22 cellular contexts compared by ENCODE assay signal in genomic region chr10:35501923-35502322, GRCh38.
DNase-seq lines count a peak whose midpoint lies in the region; ATAC-seq and TF ChIP-seq lines count a peak whose summit lies in the region.
"Had no signal": no experiment of that assay in that cellular context is flagged by ENCODE, and none has a peak within 500 bp of the region (broad histone marks: within the 10 kb centered on the region; RNA-seq: fewer than 3 reads in every experiment).

No MANE protein-coding gene starts in this region.

- no peaks in the 10 kb centered on the region; the same call in 1 of the 2 replicates for H3K79me2 ChIP-seq in H9 (ENCODE audit: insufficient read depth, low read length)

- WGBS in H9 (ENCODE audit: extremely low coverage, insufficient read length, low lambda C conversion rate), result no CpG with 5 or more reads among the region's 2 CpGs

- H3K56ac ChIP-seq in H9 (ENCODE audit: insufficient read length, low read depth, low read length), result no peak overlapping the region

- no peak overlapping the region for H3K4me3 Mint-ChIP-seq in H9
- H3K4me3 Mint-ChIP-seq: activated naive CD8-positive, alpha-beta T cell treated with anti-CD3 and anti-CD28 coated beads, Interleukin-2, amount 50 U/mL, for 24 hours had no signal

- no peaks in the 10 kb centered on the region for H3K36me3 ChIP-seq in WERI-Rb-1
- H3K36me3 ChIP-seq: gastrocnemius medialis, transverse colon had no signal

- no peak overlapping the region for H2BK20ac ChIP-seq in H9 (ENCODE audit: low read depth, low read length, poor library complexity, severe bottlenecking)

- H3K9me3 ChIP-seq in H9 (ENCODE audit: control insufficient read depth, low read depth, low read length) (no peaks in the 10 kb centered on the region), WERI-Rb-1 (ENCODE audit: severe bottlenecking) (no peaks in the 10 kb centered on the region)
- H3K9me3 ChIP-seq: gastrocnemius medialis, lower lobe of right lung, stomach, transverse colon had no signal

- no peak overlapping the region for H3K14ac ChIP-seq in H9 (ENCODE audit: insufficient read depth, low read length)

- H3K27me3 Mint-ChIP-seq in H9 (ENCODE audit: low read depth), result no peaks in the 10 kb centered on the region
- H3K27me3 Mint-ChIP-seq: activated naive CD8-positive, alpha-beta T cell treated with anti-CD3 and anti-CD28 coated beads, Interleukin-2, amount 50 U/mL, for 24 hours had no signal

- no peak overlapping the region for H3K4ac ChIP-seq in H9 (ENCODE audit: low read depth, low read length)

- H2BK15ac ChIP-seq in H9 (ENCODE audit: low read depth, low read length), result no peak overlapping the region

- H3K23me2 ChIP-seq in H9 (ENCODE audit: insufficient read length, low read depth, low read length, poor library complexity, severe bottlenecking), result no peaks in the 10 kb centered on the region

- 0 out of 7 replicates have a peak, but pooled peaks cover 0 to 2% (median 0%) of the 10 kb centered on the region in 3 experiments for H3K36me3 Mint-ChIP-seq in H9 (ENCODE audit: insufficient read depth in 1 of 3, low read depth in 3 of 3)
- H3K36me3 Mint-ChIP-seq in activated naive CD4-positive, alpha-beta T cell treated with anti-CD3 and anti-CD28 coated beads, Interleukin-2, amount 50 U/mL, for 72 hours, result peaks cover 0 to 4% of the 10 kb centered on the region in 2 donors

- H4K8ac ChIP-seq in H9 (replicated peaks; ENCODE audit: insufficient read length, low read depth, low read length), result no peak overlapping the region

- no peak overlapping the region for H2BK12ac ChIP-seq in H9 (ENCODE audit: insufficient read length, low read depth, low read length)

- no peak overlapping the region for H2BK120ac ChIP-seq in H9 (ENCODE audit: low read depth, low read length, poor library complexity, severe bottlenecking)

- no peak overlapping the region for H3T11ph ChIP-seq in H9 (ENCODE audit: low read length)

- no peak overlapping the region for H3K23ac ChIP-seq in H9 (ENCODE audit: insufficient read length, low read depth, low read length)

- peaks cover 8% of the 10 kb centered on the region; the same call in 1 of the 2 replicates for H3K4me1 ChIP-seq in H9 (ENCODE audit: insufficient read depth, low read length)

- TF ChIP-seq CTCF in C4-2B (conservative IDR thresholded peaks at IDR 0.05), result peak; percentile 24
- peak; percentile 53 for TF ChIP-seq CTCF in H9 (conservative IDR thresholded peaks at IDR 0.05)
- peak; percentile 24; the same call in 1 of the 2 replicates for TF ChIP-seq CTCF in WERI-Rb-1 (IDR thresholded peaks at IDR 0.05; ENCODE audit: low read depth, low read length)
- peak; percentile 8 for TF ChIP-seq CTCF in fibroblast of pulmonary artery (IDR thresholded peaks at IDR 0.05; ENCODE audit: low read length, missing control alignments)

- no peak overlapping the region for H4K5ac ChIP-seq in H9 (ENCODE audit: insufficient read length, low read depth, low read length)

- H3K27ac ChIP-seq in C4-2B (no peak overlapping the region), H9 (ENCODE audit: insufficient read length, low read depth, low read length) (no peak overlapping the region), WERI-Rb-1 (no peak overlapping the region)
- H3K27ac ChIP-seq: gastrocnemius medialis, lower lobe of right lung, stomach, transverse colon had no signal

- H2AK5ac ChIP-seq in H9 (ENCODE audit: insufficient read length, low read length), result no peak overlapping the region

- no peak overlapping the region for H3K27ac Mint-ChIP-seq in H9
- peak overlapping the region in 1 of 2 donors; percentile 23 for H3K27ac Mint-ChIP-seq in activated naive CD4-positive, alpha-beta T cell treated with anti-CD3 and anti-CD28 coated beads, Interleukin-2, amount 50 U/mL, for 72 hours
- H3K27ac Mint-ChIP-seq: activated naive CD8-positive, alpha-beta T cell treated with anti-CD3 and anti-CD28 coated beads, Interleukin-2, amount 50 U/mL, for 24 hours had no signal

- no peaks in the 10 kb centered on the region for H3K9me3 Mint-ChIP-seq in H9
- no peaks in the 10 kb centered on the region for H3K9me3 Mint-ChIP-seq in activated naive CD4-positive, alpha-beta T cell treated with anti-CD3 and anti-CD28 coated beads, Interleukin-2, amount 50 U/mL, for 72 hours
- H3K9me3 Mint-ChIP-seq: activated naive CD8-positive, alpha-beta T cell treated with anti-CD3 and anti-CD28 coated beads, Interleukin-2, amount 50 U/mL, for 24 hours had no signal

- H4K91ac ChIP-seq in H9 (ENCODE audit: insufficient read length, low read depth, low read length), result no peak overlapping the region

- no peak for ATAC-seq in HG03521 (IDR thresholded peaks at IDR 0.05; ENCODE audit: unreplicated experiment)
- no peak for ATAC-seq in activated naive CD4-positive, alpha-beta T cell treated with anti-CD3 and anti-CD28 coated beads, Interleukin-2, amount 50 U/mL, for 72 hours
- ATAC-seq: activated naive CD8-positive, alpha-beta T cell treated with anti-CD3 and anti-CD28 coated beads, Interleukin-2, amount 50 U/mL, for 24 hours; gastrocnemius medialis; lower lobe of right lung had no signal

- H2BK5ac ChIP-seq in H9 (ENCODE audit: insufficient read length, low read length), result no peak overlapping the region

- DNase-seq in H9 (no peak), WERI-Rb-1 (no peak), fibroblast of pulmonary artery (ENCODE audit: low read depth) (no peak), DMS114 treated with DMSO at 0.1 percent for 48 hours (lab: John Stamatoyannopoulos, UW; ENCODE audit: unreplicated experiment) (no peak)
- DNase-seq in activated CD4-positive, alpha-beta T cell treated with anti-CD3 and anti-CD28 coated beads for 1 hour, result no peak
- no peak for DNase-seq in activated naive CD4-positive, alpha-beta T cell treated with anti-CD3 and anti-CD28 coated beads, Interleukin-2, amount 50 U/mL, for 72 hours (ENCODE audit: low spot score in 2 of 2)
- DNase-seq: activated CD4-positive, alpha-beta T cell treated with anti-CD3 and anti-CD28 coated beads, Interleukin-2, amount 50 U/mL, for 1 hour; activated CD8-positive, alpha-beta memory T cell treated with anti-CD3 and anti-CD28 coated beads, Interleukin-2, amount 50 U/mL, for 4 hours; activated naive CD8-positive, alpha-beta T cell treated with anti-CD3 and anti-CD28 coated beads, Interleukin-2, amount 50 U/mL, for 24 hours; gastrocnemius medialis; Kasumi-1; kidney; lower lobe of right lung; NCI-H1105; NCI-H2081; NCI-H510A; stimulated activated CD4-positive, alpha-beta T cell treated with anti-CD3 and anti-CD28 coated beads, Interleukin-4, amount 100 ng/mL, for 24 hours; stomach; T-helper 1 cell; transverse colon had no signal

- peaks cover 2% of the 10 kb centered on the region for H3K79me1 ChIP-seq in H9 (ENCODE audit: insufficient read depth, low read depth, low read length, poor library complexity, severe bottlenecking)

- H3K4me3 ChIP-seq in WERI-Rb-1 (ENCODE audit: low read depth, low read length), result no peak overlapping the region
- H3K4me3 ChIP-seq in fibroblast of pulmonary artery (replicated peaks; ENCODE audit: low read depth, low read length), result no peak overlapping the region
- H3K4me3 ChIP-seq: gastrocnemius medialis, lower lobe of right lung, stomach, transverse colon had no signal

- no peak overlapping the region for H3K18ac ChIP-seq in H9 (ENCODE audit: insufficient read length, low read depth, low read length)

- H3K4me2 ChIP-seq in H9 (ENCODE audit: insufficient read depth, insufficient read length, low read length), result no peak overlapping the region

- no peak overlapping the region for H2AFZ ChIP-seq in H9 (ENCODE audit: low read length)

- no peaks in the 10 kb centered on the region for H4K20me1 ChIP-seq in H9 (ENCODE audit: control insufficient read depth, insufficient read depth, insufficient read length)

- H3K27me3 ChIP-seq in H9 (ENCODE audit: insufficient read depth, low read length) (no peaks in the 10 kb centered on the region), WERI-Rb-1 (ENCODE audit: insufficient read depth, low read depth, severe bottlenecking) (no peaks in the 10 kb centered on the region)
- H3K27me3 ChIP-seq: gastrocnemius medialis, stomach, transverse colon had no signal

- H3K4me1 Mint-ChIP-seq in H9, result peaks cover 31 to 32% of the 10 kb centered on the region in 2 experiments

- H3K9ac ChIP-seq in H9 (ENCODE audit: extremely low read depth, insufficient read length, low read length), result no peak overlapping the region
